1 cellular context compared by ENCODE assay signal in the genomic region with DNA sequence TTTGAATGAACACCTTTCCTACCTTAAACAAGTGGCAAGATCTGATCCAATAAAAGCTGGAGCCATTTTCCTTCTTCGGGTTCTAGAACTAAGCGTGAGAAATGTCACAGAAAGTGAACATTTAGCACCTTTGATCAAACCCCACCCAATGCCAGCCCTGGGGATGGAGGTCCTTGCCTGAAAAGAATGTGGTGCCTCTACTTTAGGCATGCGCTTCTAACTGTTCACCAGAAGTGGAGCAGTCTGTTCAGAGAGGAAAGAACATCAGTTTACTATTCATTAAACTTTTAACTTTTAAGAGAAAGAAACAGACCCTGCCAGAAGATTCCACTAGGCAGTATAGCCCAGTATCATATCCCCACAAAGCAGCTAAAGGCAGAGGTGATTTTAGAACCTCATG.
TF ChIP-seq lines count a peak whose summit lies in the region.

No MANE protein-coding gene starts in this region.

TF ChIP-seq in GM23338, 12 proteins besides CTCF, POLR2A, EP300 and RAD21 (continued from another document):
- TF ChIP-seq, protein P1, sequence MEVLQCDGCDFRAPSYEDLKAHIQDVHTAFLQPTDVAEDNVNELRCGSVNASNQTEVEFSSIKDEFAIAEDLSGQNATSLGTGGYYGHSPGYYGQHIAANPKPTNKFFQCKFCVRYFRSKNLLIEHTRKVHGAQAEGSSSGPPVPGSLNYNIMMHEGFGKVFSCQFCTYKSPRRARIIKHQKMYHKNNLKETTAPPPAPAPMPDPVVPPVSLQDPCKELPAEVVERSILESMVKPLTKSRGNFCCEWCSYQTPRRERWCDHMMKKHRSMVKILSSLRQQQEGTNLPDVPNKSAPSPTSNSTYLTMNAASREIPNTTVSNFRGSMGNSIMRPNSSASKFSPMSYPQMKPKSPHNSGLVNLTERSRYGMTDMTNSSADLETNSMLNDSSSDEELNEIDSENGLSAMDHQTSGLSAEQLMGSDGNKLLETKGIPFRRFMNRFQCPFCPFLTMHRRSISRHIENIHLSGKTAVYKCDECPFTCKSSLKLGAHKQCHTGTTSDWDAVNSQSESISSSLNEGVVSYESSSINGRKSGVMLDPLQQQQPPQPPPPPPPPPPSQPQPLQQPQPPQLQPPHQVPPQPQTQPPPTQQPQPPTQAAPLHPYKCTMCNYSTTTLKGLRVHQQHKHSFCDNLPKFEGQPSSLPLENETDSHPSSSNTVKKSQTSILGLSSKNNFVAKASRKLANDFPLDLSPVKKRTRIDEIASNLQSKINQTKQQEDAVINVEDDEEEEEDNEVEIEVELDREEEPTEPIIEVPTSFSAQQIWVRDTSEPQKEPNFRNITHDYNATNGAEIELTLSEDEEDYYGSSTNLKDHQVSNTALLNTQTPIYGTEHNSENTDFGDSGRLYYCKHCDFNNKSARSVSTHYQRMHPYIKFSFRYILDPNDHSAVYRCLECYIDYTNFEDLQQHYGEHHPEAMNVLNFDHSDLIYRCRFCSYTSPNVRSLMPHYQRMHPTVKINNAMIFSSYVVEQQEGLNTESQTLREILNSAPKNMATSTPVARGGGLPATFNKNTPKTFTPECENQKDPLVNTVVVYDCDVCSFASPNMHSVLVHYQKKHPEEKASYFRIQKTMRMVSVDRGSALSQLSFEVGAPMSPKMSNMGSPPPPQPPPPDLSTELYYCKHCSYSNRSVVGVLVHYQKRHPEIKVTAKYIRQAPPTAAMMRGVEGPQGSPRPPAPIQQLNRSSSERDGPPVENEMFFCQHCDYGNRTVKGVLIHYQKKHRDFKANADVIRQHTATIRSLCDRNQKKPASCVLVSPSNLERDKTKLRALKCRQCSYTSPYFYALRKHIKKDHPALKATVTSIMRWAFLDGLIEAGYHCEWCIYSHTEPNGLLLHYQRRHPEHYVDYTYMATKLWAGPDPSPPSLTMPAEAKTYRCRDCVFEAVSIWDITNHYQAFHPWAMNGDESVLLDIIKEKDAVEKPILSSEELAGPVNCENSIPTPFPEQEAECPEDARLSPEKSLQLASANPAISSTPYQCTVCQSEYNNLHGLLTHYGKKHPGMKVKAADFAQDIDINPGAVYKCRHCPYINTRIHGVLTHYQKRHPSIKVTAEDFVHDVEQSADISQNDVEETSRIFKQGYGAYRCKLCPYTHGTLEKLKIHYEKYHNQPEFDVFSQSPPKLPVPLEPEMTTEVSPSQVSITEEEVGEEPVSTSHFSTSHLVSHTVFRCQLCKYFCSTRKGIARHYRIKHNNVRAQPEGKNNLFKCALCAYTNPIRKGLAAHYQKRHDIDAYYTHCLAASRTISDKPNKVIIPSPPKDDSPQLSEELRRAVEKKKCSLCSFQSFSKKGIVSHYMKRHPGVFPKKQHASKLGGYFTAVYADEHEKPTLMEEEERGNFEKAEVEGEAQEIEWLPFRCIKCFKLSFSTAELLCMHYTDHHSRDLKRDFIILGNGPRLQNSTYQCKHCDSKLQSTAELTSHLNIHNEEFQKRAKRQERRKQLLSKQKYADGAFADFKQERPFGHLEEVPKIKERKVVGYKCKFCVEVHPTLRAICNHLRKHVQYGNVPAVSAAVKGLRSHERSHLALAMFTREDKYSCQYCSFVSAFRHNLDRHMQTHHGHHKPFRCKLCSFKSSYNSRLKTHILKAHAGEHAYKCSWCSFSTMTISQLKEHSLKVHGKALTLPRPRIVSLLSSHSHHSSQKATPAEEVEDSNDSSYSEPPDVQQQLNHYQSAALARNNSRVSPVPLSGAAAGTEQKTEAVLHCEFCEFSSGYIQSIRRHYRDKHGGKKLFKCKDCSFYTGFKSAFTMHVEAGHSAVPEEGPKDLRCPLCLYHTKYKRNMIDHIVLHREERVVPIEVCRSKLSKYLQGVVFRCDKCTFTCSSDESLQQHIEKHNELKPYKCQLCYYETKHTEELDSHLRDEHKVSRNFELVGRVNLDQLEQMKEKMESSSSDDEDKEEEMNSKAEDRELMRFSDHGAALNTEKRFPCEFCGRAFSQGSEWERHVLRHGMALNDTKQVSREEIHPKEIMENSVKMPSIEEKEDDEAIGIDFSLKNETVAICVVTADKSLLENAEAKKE (CRISPR knock-in tag; IDR thresholded peaks at IDR 0.05), result no peak
- TF ChIP-seq EZH2 (IDR thresholded peaks at IDR 0.05; ENCODE audit: low read depth, unreplicated experiment) (no peak), ETS1 (IDR thresholded peaks at IDR 0.05) (no peak), REST (IDR thresholded peaks at IDR 0.05; ENCODE audit: unreplicated experiment) (no peak), STAT1 (IDR thresholded peaks at IDR 0.05; ENCODE audit: unreplicated experiment) (no peak), CREB1 (CRISPR knock-in tag; IDR thresholded peaks at IDR 0.05; ENCODE audit: low read depth) (no peak)
